5 cellular contexts compared by ENCODE assay signal in genomic region chr7:47980648-47981047, GRCh38. TPM values are rescaled to one million over a fixed set of nuclear protein-coding genes. Genes with fewer than 3 reads are reported as not detected.
"Had no signal": no experiment of that assay in that cellular context is flagged by ENCODE, and none has a peak within 500 bp of the region (broad histone marks: within the 10 kb centered on the region; RNA-seq: fewer than 3 reads in every experiment).

No MANE protein-coding gene starts in this region.

RNA-seq across cellular contexts. Expression of gene PKD1L1, which starts 32.4 kb away (rescaled TPM):
- polyA plus RNA-seq: GM23338 had no signal

RNA-seq across cellular contexts. Expression of gene SUN3, which starts 48.3 kb away (rescaled TPM):
- total RNA-seq: GM23248, H1, H7, H9 had no signal
- polyA plus RNA-seq: GM23248, GM23338, H1 had no signal

RNA-seq across cellular contexts. Expression of gene C7orf57, which starts 54.7 kb away (rescaled TPM):
- total RNA-seq: GM23248, H9 had no signal
- polyA plus RNA-seq: GM23248 had no signal
